In genomic region chr3:196739671-196740475, GRCh38 we compare ENCODE assay signal across 8 cellular contexts. TPM values are rescaled to one million over a fixed set of nuclear protein-coding genes. Genes with fewer than 3 reads are reported as not detected.
DNase-seq lines count a peak whose midpoint lies in the region; ATAC-seq and TF ChIP-seq lines count a peak whose summit lies in the region.

Gene PAK2 (plus strand): TSS chr3:196739857. CDS start chr3:196782647, 42,790 bp downstream.

- no peaks in the 10 kb centered on the region for H3K27me3 ChIP-seq in HUES48 (ENCODE audit: control insufficient read depth, insufficient read depth, low read length)
- H3K27me3 ChIP-seq in lung (ENCODE audit: control insufficient read depth, insufficient read depth), result no peaks in the 10 kb centered on the region

- H3K4me1 ChIP-seq in HUES48 (ENCODE audit: control insufficient read depth, insufficient read depth, low read length), result peaks cover 15% of the 10 kb centered on the region
- H3K4me1 ChIP-seq in lung (ENCODE audit: control insufficient read depth in 2 of 2, insufficient read depth in 2 of 2, low read length in 2 of 2), result peaks cover 0 to 15% of the 10 kb centered on the region in 2 donors

- 0 to 1% methylated on average over 46 to 85 of the region's 85 CpGs for WGBS in lung, 2 donors

- H3K9me3 ChIP-seq in HUES48 (ENCODE audit: control insufficient read depth, insufficient read depth, low read length) (no peaks in the 10 kb centered on the region), lung (ENCODE audit: control insufficient read depth in 2 of 2, insufficient read depth in 1 of 2, low read length in 1 of 2) (no peaks in the 10 kb centered on the region)

- peak within 1 kb of the TSS; percentile 93 for H3K9ac ChIP-seq in HUES48 (ENCODE audit: low read depth, low read length)

- H3K36me3 ChIP-seq in HUES48 (ENCODE audit: control insufficient read depth, insufficient read depth, low read length), result peaks cover 4% of the 10 kb centered on the region; the same call in 1 of the 2 replicates
- H3K36me3 ChIP-seq in lung (ENCODE audit: control insufficient read depth in 2 of 2, insufficient read depth in 2 of 2, low read length in 2 of 2), result no peaks in the 10 kb centered on the region

- ATAC-seq in GM21367 (IDR thresholded peaks at IDR 0.05; ENCODE audit: unreplicated experiment) (peak; percentile 81), lung (ENCODE audit: insufficient read depth, low FRiP score) (peak; percentile 97)

- no peak for TF ChIP-seq CTCF in lung (IDR thresholded peaks at IDR 0.05; ENCODE audit: control extremely low read depth, extremely low read depth)

- peak; percentile 64 for DNase-seq in CMK (ENCODE audit: low read depth)
- peak; percentile 97 for DNase-seq in NOMO-1 treated with dmso at 0.1 percent for 144 hours (lab: John Stamatoyannopoulos, UW; ENCODE audit: unreplicated experiment)
- peak; percentile 80 to 84 for DNase-seq in activated CD8-positive, alpha-beta memory T cell treated with anti-CD3 and anti-CD28 coated beads for 4 hours (ENCODE audit: low read depth in 2 of 2)
- peak; percentile 81 for DNase-seq in effector CD8-positive, alpha-beta T cell (lab: John Stamatoyannopoulos, UW)
- peak; percentile 93 for DNase-seq in lung (ENCODE audit: low spot score)
- DNase-seq in stimulated activated CD4-positive, alpha-beta T cell treated with anti-CD3 and anti-CD28 coated beads, TNF-alpha, amount 100 ng/mL, for 24 hours (ENCODE audit: low read depth in 3 of 3), result peak; percentile 83 to 91 (median 83)

- H3K27ac ChIP-seq in HUES48 (ENCODE audit: low read depth, low read length) (peak within 1 kb of the TSS; percentile 96), lung (ENCODE audit: low read depth in 1 of 2, low read length in 1 of 2) (peak within 1 kb of the TSS; percentile 99)

- H3K4me3 ChIP-seq in HUES48 (ENCODE audit: low read depth, low read length) (peak within 1 kb of the TSS; percentile 98), lung (peak within 1 kb of the TSS; percentile 58)

RNA-seq across cellular contexts. Expression of gene PAK2, which starts in this region (rescaled TPM):
- total RNA-seq in lung, result 10 to 100 TPM; 69.6 to 81.4 TPM
- polyA plus RNA-seq in lung, result 10 to 100 TPM; 23.7 to 40.6 TPM

Comparison
In these comparisons a context has a peak if more than half of its experiments do, and no peak if none do; other contexts are left out.
1. Peak in every context shown above with its lines: DNase-seq, ATAC-seq, H3K4me3 ChIP-seq and H3K27ac ChIP-seq.